23 cellular contexts compared by ENCODE assay signal in the genomic region with DNA sequence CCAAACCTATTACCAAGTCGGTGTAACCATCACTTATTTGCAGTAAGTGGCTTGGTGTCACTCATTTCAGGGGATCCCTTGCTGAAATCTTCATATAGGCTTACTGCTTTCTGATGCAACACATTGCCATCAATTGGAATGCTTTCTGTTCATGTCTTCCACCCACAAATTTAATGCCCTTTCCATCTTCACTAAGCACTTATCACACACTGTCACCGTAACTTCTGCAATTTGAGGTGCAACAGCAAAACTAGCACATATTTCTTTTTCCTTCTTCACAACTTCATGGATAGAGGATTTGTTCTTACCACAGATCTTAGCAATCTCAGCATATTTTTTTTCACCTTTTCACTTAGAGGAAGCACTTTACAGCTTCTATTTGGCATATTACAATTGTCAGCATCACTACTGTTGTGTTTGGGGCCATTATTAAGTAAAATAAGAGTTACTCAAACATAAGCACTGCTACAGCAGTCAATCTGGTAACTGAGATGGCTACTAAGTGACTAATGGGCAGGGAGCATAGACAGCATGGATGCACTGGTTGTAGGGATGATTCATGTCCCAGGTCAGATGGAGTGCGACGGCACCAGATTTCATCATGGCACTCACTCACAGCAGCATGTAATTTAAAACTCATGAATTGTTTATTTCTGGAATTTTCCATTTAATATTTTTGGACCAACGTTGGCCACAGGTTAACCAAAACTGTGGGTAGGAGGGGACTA.
A peak's percentile ranks its signal among the peaks of the same experiment; 100 is the strongest.
DNase-seq lines count a peak whose midpoint lies in the region; ATAC-seq and TF ChIP-seq lines count a peak whose summit lies in the region.
"Had no signal": no experiment of that assay in that cellular context is flagged by ENCODE, and none has a peak within 500 bp of the region (broad histone marks: within the 10 kb centered on the region; RNA-seq: fewer than 3 reads in every experiment).

No MANE protein-coding gene starts in this region.

- ATAC-seq in activated T-helper 17 cell treated with anti-CD3 and anti-CD28 coated beads, Interleukin-2, amount 50 U/mL, for 72 hours (replicated peaks), result no peak
- ATAC-seq: gastroesophageal sphincter; stimulated activated effector memory CD8-positive, alpha-beta T cell treated with anti-CD3 and anti-CD28 coated beads, Interleukin-12 subunit alpha, Interleukin-12 subunit beta, amount 100 ng/mL, for 72 hours had no signal

- H3K18ac ChIP-seq in trophoblast cell (ENCODE audit: low read length), result no peak overlapping the region

- in situ Hi-C loops in GM13977 (cut with MboI; ENCODE audit: low pct_unique_long_range_greater_than_20kb, low sequenced_read_pairs, unreplicated experiment), result no loop called here

- H3K4me1 Mint-ChIP-seq in activated T-helper 17 cell treated with anti-CD3 and anti-CD28 coated beads, Interleukin-2, amount 50 U/mL, for 72 hours, result no peaks in the 10 kb centered on the region
- H3K4me1 Mint-ChIP-seq: central memory CD8-positive, alpha-beta T cell; stimulated activated effector memory CD8-positive, alpha-beta T cell treated with anti-CD3 and anti-CD28 coated beads, Interleukin-12 subunit alpha, Interleukin-12 subunit beta, amount 100 ng/mL, for 72 hours had no signal

- H4K8ac ChIP-seq in trophoblast cell (ENCODE audit: low read depth, low read length), result no peak overlapping the region

- H3K9me3 Mint-ChIP-seq in activated T-helper 17 cell treated with anti-CD3 and anti-CD28 coated beads, Interleukin-2, amount 50 U/mL, for 72 hours, result no peaks in the 10 kb centered on the region
- H3K9me3 Mint-ChIP-seq: activated T-helper 2 cell treated with anti-CD3 and anti-CD28 coated beads, Interferon-gamma antibody, Interleukin-2, Interleukin-4, amounts not matched to agents 10 μg/mL and 5 μg/mL and 100 μg/mL, durations not matched to agents 14 hours and 24 hours and 36 hours; central memory CD8-positive, alpha-beta T cell; stimulated activated effector memory CD8-positive, alpha-beta T cell treated with anti-CD3 and anti-CD28 coated beads, Interleukin-12 subunit alpha, Interleukin-12 subunit beta, amount 100 ng/mL, for 72 hours had no signal

- H2BK120ac ChIP-seq in trophoblast cell (ENCODE audit: insufficient read depth, low read length, poor library complexity), result no peak overlapping the region

- H3K27me3 ChIP-seq in trophoblast cell (ENCODE audit: insufficient read depth, low read length) (no peaks in the 10 kb centered on the region), prostate gland (replicated peaks; ENCODE audit: insufficient read depth) (no peaks in the 10 kb centered on the region)
- H3K27me3 ChIP-seq: gastroesophageal sphincter, thyroid gland had no signal

- H2AK5ac ChIP-seq in trophoblast cell (ENCODE audit: low read length), result no peak overlapping the region

- no peaks in the 10 kb centered on the region for H3K36me3 Mint-ChIP-seq in activated T-helper 17 cell treated with anti-CD3 and anti-CD28 coated beads, Interleukin-2, amount 50 U/mL, for 72 hours (ENCODE audit: low read depth)
- H3K36me3 Mint-ChIP-seq: stimulated activated effector memory CD8-positive, alpha-beta T cell treated with anti-CD3 and anti-CD28 coated beads, Interleukin-12 subunit alpha, Interleukin-12 subunit beta, amount 100 ng/mL, for 72 hours had no signal

- TF ChIP-seq POLR2A in erythroblast (IDR thresholded peaks at IDR 0.05; ENCODE audit: low read length) (no peak), prostate gland (IDR thresholded peaks at IDR 0.05) (no peak), lower leg skin (IDR thresholded peaks at IDR 0.05) (no peak)

- peaks cover 0 to 3% of the 10 kb centered on the region in 2 experiments for H3K4me1 ChIP-seq in trophoblast cell (ENCODE audit: control insufficient read depth in 1 of 2, insufficient read depth in 2 of 2, low read length in 2 of 2)
- H3K4me1 ChIP-seq in prostate gland (replicated peaks), result no peaks in the 10 kb centered on the region
- H3K4me1 ChIP-seq: BE2C had no signal

- no peak overlapping the region for H3K9ac ChIP-seq in trophoblast cell (ENCODE audit: low read length)

- H3K4me3 Mint-ChIP-seq in activated T-helper 17 cell treated with anti-CD3 and anti-CD28 coated beads, Interleukin-2, amount 50 U/mL, for 72 hours, result no peak overlapping the region
- H3K4me3 Mint-ChIP-seq: central memory CD8-positive, alpha-beta T cell; stimulated activated effector memory CD8-positive, alpha-beta T cell treated with anti-CD3 and anti-CD28 coated beads, Interleukin-12 subunit alpha, Interleukin-12 subunit beta, amount 100 ng/mL, for 72 hours had no signal

- H3K4me3 ChIP-seq in trophoblast cell (ENCODE audit: low read depth, low read length) (no peak overlapping the region), prostate gland (no peak overlapping the region), lower leg skin (ENCODE audit: low read depth, poor library complexity, severe bottlenecking) (no peak overlapping the region)
- H3K4me3 ChIP-seq: gastroesophageal sphincter, thyroid gland had no signal

- H3K4ac ChIP-seq in trophoblast cell (ENCODE audit: low read depth, low read length), result no peak overlapping the region

- H2BK5ac ChIP-seq in trophoblast cell (ENCODE audit: low read depth, low read length, poor library complexity), result no peak overlapping the region

- whole genome bisulfite sequencing in trophoblast cell (ENCODE audit: extremely low coverage, insufficient coverage, insufficient read length), result no CpG with 5 or more reads among the region's 5 CpGs
- 88% methylated on average over 5 of the region's 5 CpGs for WGBS in prostate gland
- WGBS in lower leg skin, 2 donors, result 82 to 84% methylated on average over 5 of the region's 5 CpGs

- intact Hi-C loops in prostate gland (cut with DNase I), result no loop called here
- intact Hi-C loops in lower leg skin (cut with DNase I; ENCODE audit: low total_unique reads), result no loop called here

- H4K91ac ChIP-seq in trophoblast cell (ENCODE audit: low read depth, low read length), result no peak overlapping the region

- H3K36me3 ChIP-seq in trophoblast cell (ENCODE audit: control insufficient read depth in 1 of 2, insufficient read depth in 2 of 2, low read length in 2 of 2) (no peaks in the 10 kb centered on the region), prostate gland (no peaks in the 10 kb centered on the region)
- H3K36me3 ChIP-seq: BE2C, gastroesophageal sphincter, thyroid gland had no signal

- H3K23ac ChIP-seq in trophoblast cell (ENCODE audit: low read length), result no peak overlapping the region

- peaks cover 7% of the 10 kb centered on the region for H3K79me1 ChIP-seq in trophoblast cell (ENCODE audit: low read length)

- H3K27ac Mint-ChIP-seq in activated T-helper 17 cell treated with anti-CD3 and anti-CD28 coated beads, Interleukin-2, amount 50 U/mL, for 72 hours, result no peak overlapping the region
- H3K27ac Mint-ChIP-seq: activated T-helper 2 cell treated with anti-CD3 and anti-CD28 coated beads, Interferon-gamma antibody, Interleukin-2, Interleukin-4, amounts not matched to agents 10 μg/mL and 5 μg/mL and 100 μg/mL, durations not matched to agents 14 hours and 24 hours and 36 hours; stimulated activated effector memory CD8-positive, alpha-beta T cell treated with anti-CD3 and anti-CD28 coated beads, Interleukin-12 subunit alpha, Interleukin-12 subunit beta, amount 100 ng/mL, for 72 hours had no signal

- TF ChIP-seq CTCF in prostate gland (IDR thresholded peaks at IDR 0.05) (no peak), lower leg skin (IDR thresholded peaks at IDR 0.05) (no peak), GM13977 (IDR thresholded peaks at IDR 0.05; ENCODE audit: extremely low read depth, insufficient read depth, missing control alignments) (no peak)

- H2BK12ac ChIP-seq in trophoblast cell (ENCODE audit: low read length), result no peak overlapping the region

- H3K4me2 ChIP-seq in trophoblast cell (ENCODE audit: low read length), result no peak overlapping the region

- peak; percentile 59 for DNase-seq in HCEC 1CT
- DNase-seq in RKO (ENCODE audit: low spot score), result peak; percentile 74
- peak; percentile 72 to 87 for DNase-seq in erythroblast (lab: John Stamatoyannopoulos, UW)
- DNase-seq in trophoblast cell, result peak; percentile 26 to 52
- no peak for DNase-seq in prostate gland (ENCODE audit: low spot score)
- DNase-seq in lower leg skin (ENCODE audit: low spot score in 2 of 2), result no peak
- DNase-seq in GM13977 (ENCODE audit: low spot score), result no peak
- DNase-seq: activated CD4-positive, CD25-positive, alpha-beta regulatory T cell treated with anti-CD3 and anti-CD28 coated beads, Interleukin-2, amount 50 U/mL, for 72 hours; BE2C; Calu3; effector memory CD4-positive, alpha-beta T cell; GF-D8; mesendoderm; NCI-H187 treated with DMSO at 0.1 percent for 48 hours; NCI-H446 treated with DMSO at 0.1 percent for 48 hours; SIG-M5; stimulated activated CD4-positive, alpha-beta T cell treated with anti-CD3 and anti-CD28 coated beads, Interleukin-12 subunit alpha, Interleukin-12 subunit beta, amount 100 ng/mL, for 4 hours; thyroid gland had no signal

- no peak overlapping the region for H3K14ac ChIP-seq in trophoblast cell (ENCODE audit: low read length)

- no peak overlapping the region for H2AFZ ChIP-seq in trophoblast cell (ENCODE audit: insufficient read depth, low read length, poor library complexity)

- peaks cover 2% of the 10 kb centered on the region for H3K79me2 ChIP-seq in trophoblast cell (ENCODE audit: control insufficient read depth, insufficient read depth, low read length, poor library complexity)

- H3K9me3 ChIP-seq in trophoblast cell (ENCODE audit: insufficient read depth, low read depth, low read length) (no peaks in the 10 kb centered on the region), prostate gland (no peaks in the 10 kb centered on the region)
- H3K9me3 ChIP-seq: BE2C, gastroesophageal sphincter, thyroid gland had no signal

- no peak overlapping the region for H3K27ac ChIP-seq in trophoblast cell (ENCODE audit: low read depth, low read length)
- no peak overlapping the region for H3K27ac ChIP-seq in prostate gland
- H3K27ac ChIP-seq: gastroesophageal sphincter, thyroid gland had no signal

- no peak overlapping the region for H4K12ac ChIP-seq in trophoblast cell (ENCODE audit: low read depth, low read length)

- peaks cover 11% of the 10 kb centered on the region for H3K27me3 Mint-ChIP-seq in activated T-helper 17 cell treated with anti-CD3 and anti-CD28 coated beads, Interleukin-2, amount 50 U/mL, for 72 hours

Comparison
In these comparisons a context has a peak if more than half of its experiments do, and no peak if none do; other contexts are left out.
1. DNase-seq: peak in HCEC 1CT (single experiment), RKO (single experiment), erythroblast (2 of 2) and trophoblast cell (2 of 2); none in prostate gland (single experiment), lower leg skin (0 of 2) and GM13977 (single experiment).